ENCODE assay signal across 15 cellular contexts in genomic region chr22:32996702-32997101, GRCh38.
A peak's percentile ranks its signal among the peaks of the same experiment; 100 is the strongest.
DNase-seq lines count a peak whose midpoint lies in the region; ATAC-seq, FAIRE-seq and TF ChIP-seq lines count a peak whose summit lies in the region.
"Had no signal": no experiment of that assay in that cellular context is flagged by ENCODE, and none has a peak within 500 bp of the region (broad histone marks: within the 10 kb centered on the region; RNA-seq: fewer than 3 reads in every experiment).

No MANE protein-coding gene starts in this region.

- no peak overlapping the region for H2BK15ac ChIP-seq in mesendoderm (replicated peaks; ENCODE audit: low read depth)

- ATAC-seq in GM21737 (IDR thresholded peaks at IDR 0.05; ENCODE audit: unreplicated experiment) = no peak
- ATAC-seq in PC-3 = no peak

- H4K5ac ChIP-seq in mesendoderm (ENCODE audit: low read length) = no peak overlapping the region

- intact Hi-C loops in thyroid gland (cut with DNase I) (no loop called here), PC-3 (cut with micrococcal nuclease) (no loop called here)

- H3K9me2 ChIP-seq in PC-3 (replicated peaks; ENCODE audit: low read length) = no peaks in the 10 kb centered on the region
- H3K9me2 ChIP-seq in MM.1S (replicated peaks; ENCODE audit: insufficient read depth, low read length) = no peaks in the 10 kb centered on the region
- H3K9me2 ChIP-seq: SK-N-SH had no signal

- 93% methylated on average over 11 of the region's 11 CpGs for WGBS in ectodermal cell, 2 experiments
- WGBS in thyroid gland, 2 donors = 50 to 56% methylated on average over 6 to 11 of the region's 11 CpGs
- no CpG with 5 or more reads among the region's 11 CpGs for WGBS in mesendoderm (ENCODE audit: extremely low coverage, insufficient coverage, low lambda C conversion rate)

- H4K8ac ChIP-seq in mesendoderm (ENCODE audit: low read depth, low read length) = no peak overlapping the region

- POLR2A ChIA-PET in PC-3 (lab: Charles Lee; ENCODE audit: unreplicated experiment) = no interaction called here

- H3K9ac ChIP-seq in mesendoderm (ENCODE audit: low read length) (no peak overlapping the region), PC-3 (ENCODE audit: low read length) (no peak overlapping the region), MM.1S (ENCODE audit: low read length) (no peak overlapping the region)
- H3K9ac ChIP-seq: BLaER1, SK-N-SH had no signal

- no peak overlapping the region for H3K23ac ChIP-seq in mesendoderm (ENCODE audit: low read length)

- no peak overlapping the region for H3K18ac ChIP-seq in mesendoderm (ENCODE audit: low read length)

- H3K36me3 ChIP-seq in ectodermal cell (ENCODE audit: control insufficient read depth, insufficient read depth, low read length) (no peaks in the 10 kb centered on the region), thyroid gland (no peaks in the 10 kb centered on the region), mesendoderm (ENCODE audit: control insufficient read depth, insufficient read depth, low read length) (no peaks in the 10 kb centered on the region), PC-3 (ENCODE audit: low read depth, low read length) (no peaks in the 10 kb centered on the region), MM.1S (replicated peaks; ENCODE audit: insufficient read depth, low read length) (no peaks in the 10 kb centered on the region)
- H3K36me3 ChIP-seq: BLaER1, spleen had no signal

- BruUV-seq in PC-3 (replicated peaks; lab: Mats Ljungman, UMichigan) = no TSS peak

- no peak overlapping the region for H2AFZ ChIP-seq in PC-3 (ENCODE audit: low read length)
- H2AFZ ChIP-seq in MM.1S (ENCODE audit: low read length) = no peak overlapping the region

- no peaks in the 10 kb centered on the region for H3K79me2 ChIP-seq in mesendoderm (ENCODE audit: control insufficient read depth, insufficient read depth, low read length)
- no peaks in the 10 kb centered on the region for H3K79me2 ChIP-seq in PC-3 (ENCODE audit: low read length)
- no peaks in the 10 kb centered on the region for H3K79me2 ChIP-seq in MM.1S (ENCODE audit: low read length)

- H3K27ac ChIP-seq in ectodermal cell (ENCODE audit: insufficient read depth, low read depth, low read length, poor library complexity, severe bottlenecking) (peak overlapping the region; percentile 16), thyroid gland (no peak overlapping the region), mesendoderm (ENCODE audit: low read depth, low read length) (no peak overlapping the region), PC-3 (ENCODE audit: low read length) (no peak overlapping the region), MM.1S (ENCODE audit: low read length) (no peak overlapping the region)
- H3K27ac ChIP-seq: BLaER1, spleen had no signal

- no peak for FAIRE-seq in H54 (lab: Jason Lieb, UNC)
- FAIRE-seq: G401.6 had no signal

- peaks cover 43% of the 10 kb centered on the region for H3K4me1 ChIP-seq in ectodermal cell (ENCODE audit: control insufficient read depth, insufficient read depth, low read length)
- peaks cover 0 to 4% of the 10 kb centered on the region in 2 donors for H3K4me1 ChIP-seq in thyroid gland
- H3K4me1 ChIP-seq in mesendoderm (ENCODE audit: control insufficient read depth, low read depth, low read length) = no peaks in the 10 kb centered on the region
- no peaks in the 10 kb centered on the region for H3K4me1 ChIP-seq in PC-3 (ENCODE audit: insufficient read depth, low read length)
- H3K4me1 ChIP-seq in MM.1S (ENCODE audit: low read length) = no peaks in the 10 kb centered on the region

- TF ChIP-seq CTCF in thyroid gland (IDR thresholded peaks at IDR 0.05) = no peak
- no peak for TF ChIP-seq CTCF in PC-3 (conservative IDR thresholded peaks at IDR 0.05; ENCODE audit: low read depth, low read length)
- no peak for TF ChIP-seq CTCF in MM.1S (IDR thresholded peaks at IDR 0.05; ENCODE audit: low read length)

- TF ChIP-seq POLR2A in H54 (IDR thresholded peaks at IDR 0.05; ENCODE audit: low read depth, low read length) (no peak), thyroid gland (IDR thresholded peaks at IDR 0.05) (no peak)

- H3F3A ChIP-seq in PC-3 (ENCODE audit: low read length, unreplicated experiment) = no peaks in the 10 kb centered on the region
- H3F3A ChIP-seq in MM.1S (ENCODE audit: insufficient read depth, low read length) = no peaks in the 10 kb centered on the region

- H3K56ac ChIP-seq in mesendoderm (ENCODE audit: low read length) = no peak overlapping the region

- CTCF ChIA-PET in PC-3 (lab: Charles Lee) = no interaction called here

- H2AK5ac ChIP-seq in mesendoderm (ENCODE audit: low read length) = no peak overlapping the region

- H4K20me1 ChIP-seq in PC-3 (ENCODE audit: low read length) = no peaks in the 10 kb centered on the region
- no peaks in the 10 kb centered on the region for H4K20me1 ChIP-seq in MM.1S (ENCODE audit: insufficient read depth, low read length)
- H4K20me1 ChIP-seq: BLaER1 had no signal

- H2BK120ac ChIP-seq in mesendoderm (ENCODE audit: low read depth, low read length) = no peak overlapping the region

- H2BK5ac ChIP-seq in mesendoderm (ENCODE audit: low read length) = no peak overlapping the region

- no peak overlapping the region for H3K4ac ChIP-seq in mesendoderm (ENCODE audit: low read depth, low read length)

- H3K79me1 ChIP-seq in mesendoderm (ENCODE audit: low read length) = no peaks in the 10 kb centered on the region

- H3K4me3 ChIP-seq in ectodermal cell (ENCODE audit: insufficient read depth, low read depth, low read length) = no peak overlapping the region
- H3K4me3 ChIP-seq in thyroid gland (replicated peaks in 1 of 3) = no peak overlapping the region
- H3K4me3 ChIP-seq in mesendoderm (ENCODE audit: low read length) = no peak overlapping the region
- no peak overlapping the region for H3K4me3 ChIP-seq in PC-3 (ENCODE audit: low read length)
- no peak overlapping the region for H3K4me3 ChIP-seq in MM.1S (ENCODE audit: low read length)
- H3K4me3 ChIP-seq: BLaER1, spleen had no signal

- no peaks in the 10 kb centered on the region for H3K27me3 ChIP-seq in ectodermal cell (ENCODE audit: control insufficient read depth, insufficient read depth, low read length, poor library complexity, severe bottlenecking)
- H3K27me3 ChIP-seq in thyroid gland = no peaks in the 10 kb centered on the region
- H3K27me3 ChIP-seq in mesendoderm (ENCODE audit: insufficient read depth, low read length, poor library complexity) = no peaks in the 10 kb centered on the region
- H3K27me3 ChIP-seq in PC-3 (ENCODE audit: low read length) = no peaks in the 10 kb centered on the region
- no peaks in the 10 kb centered on the region for H3K27me3 ChIP-seq in MM.1S (replicated peaks; ENCODE audit: insufficient read depth, low read length)
- H3K27me3 ChIP-seq: BLaER1, spleen had no signal

- no peak overlapping the region for H3K4me2 ChIP-seq in mesendoderm (ENCODE audit: low read length)
- no peak overlapping the region for H3K4me2 ChIP-seq in PC-3 (ENCODE audit: low read length)
- H3K4me2 ChIP-seq in MM.1S (ENCODE audit: low read depth, low read length) = no peak overlapping the region
- H3K4me2 ChIP-seq: BLaER1, SK-N-SH had no signal

- DNase-seq in H54 (ENCODE audit: insufficient read length, low spot score) (peak; percentile 25), kidney tubule cell (ENCODE audit: low spot score) (peak; percentile 43), thyroid gland (peak; percentile 7 to 26), mesendoderm (no peak), PC-3 (no peak), MM.1S (no peak)
- DNase-seq: activated CD4-positive, CD25-positive, alpha-beta regulatory T cell; NCI-H1092 treated with DMSO at 0.1 percent for 48 hours; NCI-H748 treated with DMSO at 0.1 percent for 48 hours; SK-N-SH; spleen had no signal

- H3K9me3 ChIP-seq in ectodermal cell (ENCODE audit: control insufficient read depth, low read length) (no peaks in the 10 kb centered on the region), thyroid gland (no peaks in the 10 kb centered on the region), PC-3 (ENCODE audit: low read length) (no peaks in the 10 kb centered on the region), MM.1S (replicated peaks; ENCODE audit: insufficient read depth, low read length) (no peaks in the 10 kb centered on the region)
- H3K9me3 ChIP-seq: BLaER1, SK-N-SH, spleen had no signal

Comparison
In these comparisons a context has a peak if more than half of its experiments do, and no peak if none do; other contexts are left out.
1. DNase-seq: peak in H54 (single experiment), kidney tubule cell (single experiment) and thyroid gland (2 of 2); none in mesendoderm (single experiment), PC-3 (single experiment) and MM.1S (single experiment).